1 cellular context compared by ENCODE assay signal in the genomic region with DNA sequence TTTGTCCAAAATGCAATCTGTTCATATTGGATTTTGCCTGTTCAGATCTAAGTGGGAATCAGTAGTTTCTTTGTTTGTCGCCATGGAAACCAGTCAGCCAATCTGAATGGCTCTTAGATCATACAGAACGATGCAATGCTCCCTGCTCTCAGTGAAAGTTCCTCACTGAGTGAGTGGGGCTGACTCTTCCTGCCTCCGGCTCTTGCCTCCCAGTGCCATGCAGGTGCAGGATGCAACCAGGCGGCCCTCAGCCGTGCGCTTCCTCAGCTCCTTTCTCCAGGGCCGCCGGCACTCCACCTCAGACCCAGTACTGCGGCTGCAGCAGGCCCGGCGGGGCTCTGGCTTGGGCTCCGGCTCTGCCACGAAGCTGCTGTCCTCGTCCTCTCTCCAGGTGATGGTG.
TF ChIP-seq lines count a peak whose summit lies in the region.

A gene with protein sequence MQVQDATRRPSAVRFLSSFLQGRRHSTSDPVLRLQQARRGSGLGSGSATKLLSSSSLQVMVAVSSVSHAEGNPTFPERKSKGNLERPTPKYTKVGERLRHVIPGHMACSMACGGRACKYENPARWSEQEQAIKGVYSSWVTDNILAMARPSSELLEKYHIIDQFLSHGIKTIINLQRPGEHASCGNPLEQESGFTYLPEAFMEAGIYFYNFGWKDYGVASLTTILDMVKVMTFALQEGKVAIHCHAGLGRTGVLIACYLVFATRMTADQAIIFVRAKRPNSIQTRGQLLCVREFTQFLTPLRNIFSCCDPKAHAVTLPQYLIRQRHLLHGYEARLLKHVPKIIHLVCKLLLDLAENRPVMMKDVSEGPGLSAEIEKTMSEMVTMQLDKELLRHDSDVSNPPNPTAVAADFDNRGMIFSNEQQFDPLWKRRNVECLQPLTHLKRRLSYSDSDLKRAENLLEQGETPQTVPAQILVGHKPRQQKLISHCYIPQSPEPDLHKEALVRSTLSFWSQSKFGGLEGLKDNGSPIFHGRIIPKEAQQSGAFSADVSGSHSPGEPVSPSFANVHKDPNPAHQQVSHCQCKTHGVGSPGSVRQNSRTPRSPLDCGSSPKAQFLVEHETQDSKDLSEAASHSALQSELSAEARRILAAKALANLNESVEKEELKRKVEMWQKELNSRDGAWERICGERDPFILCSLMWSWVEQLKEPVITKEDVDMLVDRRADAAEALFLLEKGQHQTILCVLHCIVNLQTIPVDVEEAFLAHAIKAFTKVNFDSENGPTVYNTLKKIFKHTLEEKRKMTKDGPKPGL (plus strand): TSS at position 151 of the 400 bp plus-strand sequence. CDS start 67 bp downstream, at position 218.

TF ChIP-seq in HepG2, 621 proteins besides CTCF, POLR2A, EP300 and RAD21:
- TF ChIP-seq, protein P1, sequence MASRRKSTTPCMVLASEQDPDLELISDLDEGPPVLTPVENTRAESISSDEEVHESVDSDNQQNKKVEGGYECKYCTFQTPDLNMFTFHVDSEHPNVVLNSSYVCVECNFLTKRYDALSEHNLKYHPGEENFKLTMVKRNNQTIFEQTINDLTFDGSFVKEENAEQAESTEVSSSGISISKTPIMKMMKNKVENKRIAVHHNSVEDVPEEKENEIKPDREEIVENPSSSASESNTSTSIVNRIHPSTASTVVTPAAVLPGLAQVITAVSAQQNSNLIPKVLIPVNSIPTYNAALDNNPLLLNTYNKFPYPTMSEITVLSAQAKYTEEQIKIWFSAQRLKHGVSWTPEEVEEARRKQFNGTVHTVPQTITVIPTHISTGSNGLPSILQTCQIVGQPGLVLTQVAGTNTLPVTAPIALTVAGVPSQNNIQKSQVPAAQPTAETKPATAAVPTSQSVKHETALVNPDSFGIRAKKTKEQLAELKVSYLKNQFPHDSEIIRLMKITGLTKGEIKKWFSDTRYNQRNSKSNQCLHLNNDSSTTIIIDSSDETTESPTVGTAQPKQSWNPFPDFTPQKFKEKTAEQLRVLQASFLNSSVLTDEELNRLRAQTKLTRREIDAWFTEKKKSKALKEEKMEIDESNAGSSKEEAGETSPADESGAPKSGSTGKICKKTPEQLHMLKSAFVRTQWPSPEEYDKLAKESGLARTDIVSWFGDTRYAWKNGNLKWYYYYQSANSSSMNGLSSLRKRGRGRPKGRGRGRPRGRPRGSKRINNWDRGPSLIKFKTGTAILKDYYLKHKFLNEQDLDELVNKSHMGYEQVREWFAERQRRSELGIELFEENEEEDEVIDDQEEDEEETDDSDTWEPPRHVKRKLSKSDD (CRISPR knock-in tag; IDR thresholded peaks at IDR 0.05; ENCODE audit: low read depth): no peak
- TF ChIP-seq RFX3 (CRISPR knock-in tag; IDR thresholded peaks at IDR 0.05) (peak; percentile 54; the same call in 1 of the 2 replicates), GABPB1 (CRISPR knock-in tag; IDR thresholded peaks at IDR 0.05) (peak; percentile 18; the same call in 1 of the 2 replicates), ZNF124 (CRISPR knock-in tag; IDR thresholded peaks at IDR 0.05) (no peak), RFX1 (IDR thresholded peaks at IDR 0.05) (peak; percentile 37; the same call in 1 of the 2 replicates), NCOR1 (IDR thresholded peaks at IDR 0.05; ENCODE audit: borderline replicate concordance, low read length) (no peak), PRPF4 (IDR thresholded peaks at IDR 0.05; ENCODE audit: low read depth, low read length, poor library complexity, severe bottlenecking) (no peak), FOXA3 (CRISPR knock-in tag; IDR thresholded peaks at IDR 0.05) (no peak), ZNF747 (CRISPR knock-in tag; IDR thresholded peaks at IDR 0.05; ENCODE audit: borderline replicate concordance) (no peak), PTBP1 (IDR thresholded peaks at IDR 0.05; ENCODE audit: low read depth, low read length, poor library complexity, severe bottlenecking) (no peak), ZBTB1 (CRISPR knock-in tag; IDR thresholded peaks at IDR 0.05; ENCODE audit: borderline replicate concordance) (no peak), ZNF605 (CRISPR knock-in tag; IDR thresholded peaks at IDR 0.05) (no peak), ISL2 (CRISPR knock-in tag; IDR thresholded peaks at IDR 0.05) (no peak), FOXM1 (CRISPR knock-in tag; IDR thresholded peaks at IDR 0.05) (no peak), ZNF337 (CRISPR knock-in tag; IDR thresholded peaks at IDR 0.05; ENCODE audit: borderline replicate concordance, low read depth) (no peak), CEBPB (IDR thresholded peaks at IDR 0.05; ENCODE audit: borderline replicate concordance, low read depth, low read length) (peak; percentile 18; the same call in 1 of the 2 replicates), HDAC1 (CRISPR knock-in tag; IDR thresholded peaks at IDR 0.05) (no peak)
- TF ChIP-seq, protein P2, sequence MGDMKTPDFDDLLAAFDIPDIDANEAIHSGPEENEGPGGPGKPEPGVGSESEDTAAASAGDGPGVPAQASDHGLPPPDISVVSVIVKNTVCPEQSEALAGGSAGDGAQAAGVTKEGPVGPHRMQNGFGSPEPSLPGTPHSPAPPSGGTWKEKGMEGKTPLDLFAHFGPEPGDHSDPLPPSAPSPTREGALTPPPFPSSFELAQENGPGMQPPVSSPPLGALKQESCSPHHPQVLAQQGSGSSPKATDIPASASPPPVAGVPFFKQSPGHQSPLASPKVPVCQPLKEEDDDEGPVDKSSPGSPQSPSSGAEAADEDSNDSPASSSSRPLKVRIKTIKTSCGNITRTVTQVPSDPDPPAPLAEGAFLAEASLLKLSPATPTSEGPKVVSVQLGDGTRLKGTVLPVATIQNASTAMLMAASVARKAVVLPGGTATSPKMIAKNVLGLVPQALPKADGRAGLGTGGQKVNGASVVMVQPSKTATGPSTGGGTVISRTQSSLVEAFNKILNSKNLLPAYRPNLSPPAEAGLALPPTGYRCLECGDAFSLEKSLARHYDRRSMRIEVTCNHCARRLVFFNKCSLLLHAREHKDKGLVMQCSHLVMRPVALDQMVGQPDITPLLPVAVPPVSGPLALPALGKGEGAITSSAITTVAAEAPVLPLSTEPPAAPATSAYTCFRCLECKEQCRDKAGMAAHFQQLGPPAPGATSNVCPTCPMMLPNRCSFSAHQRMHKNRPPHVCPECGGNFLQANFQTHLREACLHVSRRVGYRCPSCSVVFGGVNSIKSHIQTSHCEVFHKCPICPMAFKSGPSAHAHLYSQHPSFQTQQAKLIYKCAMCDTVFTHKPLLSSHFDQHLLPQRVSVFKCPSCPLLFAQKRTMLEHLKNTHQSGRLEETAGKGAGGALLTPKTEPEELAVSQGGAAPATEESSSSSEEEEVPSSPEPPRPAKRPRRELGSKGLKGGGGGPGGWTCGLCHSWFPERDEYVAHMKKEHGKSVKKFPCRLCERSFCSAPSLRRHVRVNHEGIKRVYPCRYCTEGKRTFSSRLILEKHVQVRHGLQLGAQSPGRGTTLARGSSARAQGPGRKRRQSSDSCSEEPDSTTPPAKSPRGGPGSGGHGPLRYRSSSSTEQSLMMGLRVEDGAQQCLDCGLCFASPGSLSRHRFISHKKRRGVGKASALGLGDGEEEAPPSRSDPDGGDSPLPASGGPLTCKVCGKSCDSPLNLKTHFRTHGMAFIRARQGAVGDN (CRISPR knock-in tag; IDR thresholded peaks at IDR 0.05): no peak
- TF ChIP-seq, protein P3, sequence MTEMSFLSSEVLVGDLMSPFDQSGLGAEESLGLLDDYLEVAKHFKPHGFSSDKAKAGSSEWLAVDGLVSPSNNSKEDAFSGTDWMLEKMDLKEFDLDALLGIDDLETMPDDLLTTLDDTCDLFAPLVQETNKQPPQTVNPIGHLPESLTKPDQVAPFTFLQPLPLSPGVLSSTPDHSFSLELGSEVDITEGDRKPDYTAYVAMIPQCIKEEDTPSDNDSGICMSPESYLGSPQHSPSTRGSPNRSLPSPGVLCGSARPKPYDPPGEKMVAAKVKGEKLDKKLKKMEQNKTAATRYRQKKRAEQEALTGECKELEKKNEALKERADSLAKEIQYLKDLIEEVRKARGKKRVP (CRISPR knock-in tag; IDR thresholded peaks at IDR 0.05): peak in 1 of 2 experiments; percentile 86; a peak in 2 of 4 replicates
- TF ChIP-seq, protein P4, sequence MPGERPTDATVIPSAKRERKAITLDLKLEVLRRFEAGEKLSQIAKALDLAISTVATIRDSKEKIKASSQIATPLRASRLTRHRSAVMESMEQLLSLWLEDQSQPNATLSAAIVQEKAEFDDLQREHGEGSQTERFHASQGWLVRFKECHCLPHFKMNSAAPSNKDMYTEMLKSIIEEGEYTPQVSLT (CRISPR knock-in tag; IDR thresholded peaks at IDR 0.05; ENCODE audit: borderline replicate concordance, low read depth): no peak
- TF ChIP-seq, protein P5, sequence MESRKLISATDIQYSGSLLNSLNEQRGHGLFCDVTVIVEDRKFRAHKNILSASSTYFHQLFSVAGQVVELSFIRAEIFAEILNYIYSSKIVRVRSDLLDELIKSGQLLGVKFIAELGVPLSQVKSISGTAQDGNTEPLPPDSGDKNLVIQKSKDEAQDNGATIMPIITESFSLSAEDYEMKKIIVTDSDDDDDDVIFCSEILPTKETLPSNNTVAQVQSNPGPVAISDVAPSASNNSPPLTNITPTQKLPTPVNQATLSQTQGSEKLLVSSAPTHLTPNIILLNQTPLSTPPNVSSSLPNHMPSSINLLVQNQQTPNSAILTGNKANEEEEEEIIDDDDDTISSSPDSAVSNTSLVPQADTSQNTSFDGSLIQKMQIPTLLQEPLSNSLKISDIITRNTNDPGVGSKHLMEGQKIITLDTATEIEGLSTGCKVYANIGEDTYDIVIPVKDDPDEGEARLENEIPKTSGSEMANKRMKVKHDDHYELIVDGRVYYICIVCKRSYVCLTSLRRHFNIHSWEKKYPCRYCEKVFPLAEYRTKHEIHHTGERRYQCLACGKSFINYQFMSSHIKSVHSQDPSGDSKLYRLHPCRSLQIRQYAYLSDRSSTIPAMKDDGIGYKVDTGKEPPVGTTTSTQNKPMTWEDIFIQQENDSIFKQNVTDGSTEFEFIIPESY (CRISPR knock-in tag; IDR thresholded peaks at IDR 0.05): peak; percentile 34; the same call in 1 of the 2 replicates
- TF ChIP-seq, protein P6, sequence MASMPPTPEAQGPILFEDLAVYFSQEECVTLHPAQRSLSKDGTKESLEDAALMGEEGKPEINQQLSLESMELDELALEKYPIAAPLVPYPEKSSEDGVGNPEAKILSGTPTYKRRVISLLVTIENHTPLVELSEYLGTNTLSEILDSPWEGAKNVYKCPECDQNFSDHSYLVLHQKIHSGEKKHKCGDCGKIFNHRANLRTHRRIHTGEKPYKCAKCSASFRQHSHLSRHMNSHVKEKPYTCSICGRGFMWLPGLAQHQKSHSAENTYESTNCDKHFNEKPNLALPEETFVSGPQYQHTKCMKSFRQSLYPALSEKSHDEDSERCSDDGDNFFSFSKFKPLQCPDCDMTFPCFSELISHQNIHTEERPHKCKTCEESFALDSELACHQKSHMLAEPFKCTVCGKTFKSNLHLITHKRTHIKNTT (CRISPR knock-in tag; IDR thresholded peaks at IDR 0.05): no peak
- TF ChIP-seq, protein P7, sequence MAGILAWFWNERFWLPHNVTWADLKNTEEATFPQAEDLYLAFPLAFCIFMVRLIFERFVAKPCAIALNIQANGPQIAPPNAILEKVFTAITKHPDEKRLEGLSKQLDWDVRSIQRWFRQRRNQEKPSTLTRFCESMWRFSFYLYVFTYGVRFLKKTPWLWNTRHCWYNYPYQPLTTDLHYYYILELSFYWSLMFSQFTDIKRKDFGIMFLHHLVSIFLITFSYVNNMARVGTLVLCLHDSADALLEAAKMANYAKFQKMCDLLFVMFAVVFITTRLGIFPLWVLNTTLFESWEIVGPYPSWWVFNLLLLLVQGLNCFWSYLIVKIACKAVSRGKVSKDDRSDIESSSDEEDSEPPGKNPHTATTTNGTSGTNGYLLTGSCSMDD (CRISPR knock-in tag; IDR thresholded peaks at IDR 0.05): no peak
- TF ChIP-seq, protein P8, sequence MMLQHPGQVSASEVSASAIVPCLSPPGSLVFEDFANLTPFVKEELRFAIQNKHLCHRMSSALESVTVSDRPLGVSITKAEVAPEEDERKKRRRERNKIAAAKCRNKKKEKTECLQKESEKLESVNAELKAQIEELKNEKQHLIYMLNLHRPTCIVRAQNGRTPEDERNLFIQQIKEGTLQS (CRISPR knock-in tag; IDR thresholded peaks at IDR 0.05): no peak
- TF ChIP-seq, protein P9, sequence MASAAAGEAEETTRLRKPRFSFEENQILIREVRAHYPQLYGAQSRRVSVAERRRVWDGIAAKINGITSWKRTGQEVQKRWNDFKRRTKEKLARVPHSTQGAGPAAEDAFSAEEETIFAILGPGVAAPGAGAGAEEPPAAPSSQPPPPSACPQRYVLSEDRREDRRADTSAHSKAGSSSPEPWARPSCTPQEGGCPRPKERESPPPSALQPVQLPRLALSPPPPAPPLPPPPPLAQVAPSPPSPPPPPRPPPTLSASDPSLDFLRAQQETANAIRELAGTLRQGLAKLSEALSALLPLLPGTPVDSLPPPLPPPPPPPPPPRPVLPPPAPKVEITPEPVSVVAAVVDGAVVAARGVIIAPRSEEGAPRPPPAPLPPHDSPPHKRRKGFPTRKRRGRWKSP (CRISPR knock-in tag; IDR thresholded peaks at IDR 0.05): no peak
